In genomic region chr3:186821429-186822367, GRCh38 we compare ENCODE assay signal across 8 cellular contexts. TPM values are rescaled to one million over a fixed set of nuclear protein-coding genes. Genes with fewer than 3 reads are reported as not detected.
DNase-seq lines count a peak whose midpoint lies in the region; ATAC-seq and TF ChIP-seq lines count a peak whose summit lies in the region.

No MANE protein-coding gene starts in this region.

- DNase-seq in Ammon's horn (ENCODE audit: low spot score) (peak; percentile 54), GM23248 (peak; percentile 86), NCI-H526 (lab: John Stamatoyannopoulos, UW) (peak; percentile 32 to 73), mammary epithelial cell (peak; percentile 24), lung microvascular endothelial cell (ENCODE audit: low read depth in 2 of 2) (peak; percentile 71 to 81)
- DNase-seq in stimulated activated effector memory CD8-positive, alpha-beta T cell treated with anti-CD3 and anti-CD28 coated beads, Interleukin-12 subunit alpha, Interleukin-12 subunit beta, amount 100 ng/mL, for 72 hours (ENCODE audit: low spot score in 2 of 2) = no peak
- no peak for DNase-seq in activated naive CD8-positive, alpha-beta T cell treated with anti-CD3 and anti-CD28 coated beads for 36 hours

- H2AFZ ChIP-seq in GM23248 (peak overlapping the region; percentile 76), mammary epithelial cell (ENCODE audit: low read depth, low read length) (peak overlapping the region; percentile 44)

- H4K20me1 ChIP-seq in GM23248 (ENCODE audit: insufficient read depth) (no peaks in the 10 kb centered on the region), mammary epithelial cell (ENCODE audit: insufficient read depth, low read length) (no peaks in the 10 kb centered on the region)

- ATAC-seq in GM19324 (IDR thresholded peaks at IDR 0.05; ENCODE audit: low FRiP score, unreplicated experiment) = no peak
- ATAC-seq in stimulated activated effector memory CD8-positive, alpha-beta T cell treated with anti-CD3 and anti-CD28 coated beads, Interleukin-12 subunit alpha, Interleukin-12 subunit beta, amount 100 ng/mL, for 72 hours = no peak

- H3K4me1 ChIP-seq in GM23248 (ENCODE audit: insufficient read depth) (peaks cover 11% of the 10 kb centered on the region), mammary epithelial cell (ENCODE audit: insufficient read depth, low read length) (peaks cover 7% of the 10 kb centered on the region)

- peak overlapping the region; percentile 45 for H3K27ac ChIP-seq in GM23248
- H3K27ac ChIP-seq in mammary epithelial cell (ENCODE audit: insufficient read depth, low read depth, low read length) = no peak overlapping the region

- no peaks in the 10 kb centered on the region for H3K9me3 Mint-ChIP-seq in stimulated activated effector memory CD8-positive, alpha-beta T cell treated with anti-CD3 and anti-CD28 coated beads, Interleukin-12 subunit alpha, Interleukin-12 subunit beta, amount 100 ng/mL, for 72 hours
- H3K9me3 Mint-ChIP-seq in activated naive CD8-positive, alpha-beta T cell treated with anti-CD3 and anti-CD28 coated beads for 36 hours = no peaks in the 10 kb centered on the region

- CTCF ChIA-PET in mammary epithelial cell (lab: Charles Lee; ENCODE audit: low non-redundant PET) = interaction anchor here (1.5 kb wide), 1 partner anchor 207 kb away, joined by 13 read pairs; no protein-coding TSS in a partner anchor

- peaks cover 30% of the 10 kb centered on the region for H3K4me1 Mint-ChIP-seq in stimulated activated effector memory CD8-positive, alpha-beta T cell treated with anti-CD3 and anti-CD28 coated beads, Interleukin-12 subunit alpha, Interleukin-12 subunit beta, amount 100 ng/mL, for 72 hours
- H3K4me1 Mint-ChIP-seq in activated naive CD8-positive, alpha-beta T cell treated with anti-CD3 and anti-CD28 coated beads for 36 hours = peaks cover 28% of the 10 kb centered on the region

- H3K4me3 Mint-ChIP-seq in stimulated activated effector memory CD8-positive, alpha-beta T cell treated with anti-CD3 and anti-CD28 coated beads, Interleukin-12 subunit alpha, Interleukin-12 subunit beta, amount 100 ng/mL, for 72 hours = no peak overlapping the region
- no peak overlapping the region for H3K4me3 Mint-ChIP-seq in activated naive CD8-positive, alpha-beta T cell treated with anti-CD3 and anti-CD28 coated beads for 36 hours

- H3K4me3 ChIP-seq in GM23248 (peak overlapping the region; percentile 52), mammary epithelial cell (replicated peaks in 1 of 3; ENCODE audit: insufficient read depth in 1 of 3, low read depth in 2 of 3, low read length in 3 of 3) (no peak overlapping the region)

- peak overlapping the region; percentile 84 for H3K4me2 ChIP-seq in GM23248 (ENCODE audit: unreplicated experiment)
- no peak overlapping the region for H3K4me2 ChIP-seq in mammary epithelial cell (ENCODE audit: insufficient read depth, low read depth, low read length)

- no TSS peak for BruUV-seq in mammary epithelial cell (replicated peaks; lab: Mats Ljungman, UMichigan)

- H3K27me3 ChIP-seq in GM23248 (replicated peaks; ENCODE audit: insufficient read depth) (0 out of 2 replicates have a peak, but pooled peaks cover 3% of the 10 kb centered on the region), mammary epithelial cell (ENCODE audit: insufficient read depth, low read length) (no peaks in the 10 kb centered on the region)

- in situ Hi-C loops in GM23248 (cut with MboI) (loop anchor here (25.0 kb wide), 1 partner anchor 834 kb away; no protein-coding TSS in a partner anchor), mammary epithelial cell (cut with MboI; ENCODE audit: low sequenced_read_pairs in 2 of 2) (loop anchor here in 1 of 2 donors (25.0 kb wide), 1 partner anchor 834 kb away; no protein-coding TSS in a partner anchor)

- H3K36me3 ChIP-seq in GM23248 (ENCODE audit: low read depth) = no peaks in the 10 kb centered on the region
- H3K36me3 ChIP-seq in mammary epithelial cell (ENCODE audit: insufficient read depth, low read length) = no peaks in the 10 kb centered on the region

- H3K79me2 ChIP-seq in GM23248 (ENCODE audit: insufficient read depth) = no peaks in the 10 kb centered on the region
- peaks cover 3% of the 10 kb centered on the region for H3K79me2 ChIP-seq in mammary epithelial cell (ENCODE audit: insufficient read depth, low read length)

- intact Hi-C loops in mammary epithelial cell (cut with micrococcal nuclease) = loop anchor here (1.0 to 5.0 kb wide), 6 partner anchors 69 to 839 kb away; partner anchors contain the start of gene TBCCD1

- peaks cover 7% of the 10 kb centered on the region; the same call in 1 of the 2 replicates for H3F3A ChIP-seq in GM23248 (ENCODE audit: insufficient read depth)

- H3K9ac ChIP-seq in GM23248 (peak overlapping the region; percentile 54), mammary epithelial cell (ENCODE audit: insufficient read depth, low read length) (no peak overlapping the region)

- WGBS in GM23248 (ENCODE audit: low coverage in 1 of 2, low lambda C conversion rate in 2 of 2, missing lambda C conversion rate in 2 of 2), 2 experiments = 30 to 32% methylated on average over 10 of the region's 10 CpGs
- 47% methylated on average over 10 of the region's 10 CpGs for WGBS in mammary epithelial cell (ENCODE audit: low coverage, missing lambda C conversion rate)

- H3K36me3 Mint-ChIP-seq in stimulated activated effector memory CD8-positive, alpha-beta T cell treated with anti-CD3 and anti-CD28 coated beads, Interleukin-12 subunit alpha, Interleukin-12 subunit beta, amount 100 ng/mL, for 72 hours = no peaks in the 10 kb centered on the region
- peaks cover 16% of the 10 kb centered on the region for H3K36me3 Mint-ChIP-seq in activated naive CD8-positive, alpha-beta T cell treated with anti-CD3 and anti-CD28 coated beads for 36 hours

- peak; percentile 39 to 70 for TF ChIP-seq CTCF in mammary epithelial cell (conservative IDR thresholded peaks at IDR 0.05 in 1 of 2, IDR thresholded peaks at IDR 0.05 in 1 of 2; ENCODE audit: extremely low read depth in 1 of 2, insufficient read depth in 1 of 2, low read depth in 1 of 2, low read length in 2 of 2)

- peaks cover 10% of the 10 kb centered on the region for H3K27me3 Mint-ChIP-seq in activated naive CD8-positive, alpha-beta T cell treated with anti-CD3 and anti-CD28 coated beads for 36 hours

- H3K27ac Mint-ChIP-seq in stimulated activated effector memory CD8-positive, alpha-beta T cell treated with anti-CD3 and anti-CD28 coated beads, Interleukin-12 subunit alpha, Interleukin-12 subunit beta, amount 100 ng/mL, for 72 hours = no peak overlapping the region
- no peak overlapping the region for H3K27ac Mint-ChIP-seq in activated naive CD8-positive, alpha-beta T cell treated with anti-CD3 and anti-CD28 coated beads for 36 hours

- no peaks in the 10 kb centered on the region for H3K9me2 ChIP-seq in GM23248 (ENCODE audit: insufficient read depth)

- H3K9me3 ChIP-seq in GM23248 (ENCODE audit: low read depth) = no peaks in the 10 kb centered on the region
- H3K9me3 ChIP-seq in mammary epithelial cell (replicated peaks; ENCODE audit: insufficient read depth, low read length) = no peaks in the 10 kb centered on the region

- dilution Hi-C loops in mammary epithelial cell (cut with HindIII; ENCODE audit: low sequenced_read_pairs) = loop anchor here (25.0 kb wide), 1 partner anchor 834 kb away; no protein-coding TSS in a partner anchor

RNA-seq across cellular contexts. Expression of gene RFC4, which starts 15.4 kb away (rescaled TPM):
- 12.0 and 16.2 TPM in 2 replicates for total RNA-seq in GM23248 (2014; rRNA removed; shearing (Covaris generic))
- 22.1 and 22.8 TPM in 2 replicates for polyA plus RNA-seq in GM23248 (2016; fragmentation: Nextera tagmentation; extraction: Ambion mirVana)
- total RNA-seq in mammary epithelial cell = 10 to 100 TPM; 12.3 to 27.5 TPM
- polyA plus RNA-seq in mammary epithelial cell = 23.3 TPM
- polyA minus RNA-seq in mammary epithelial cell = 25.0 TPM
- total RNA-seq in lung microvascular endothelial cell = 7.7 and 14.4 TPM in 2 replicates
- 100 to 1,000 TPM; 121 to 136 TPM for total RNA-seq in activated naive CD8-positive, alpha-beta T cell treated with anti-CD3 and anti-CD28 coated beads for 36 hours

RNA-seq across cellular contexts. Expression of gene ADIPOQ, which starts 20.8 kb away (rescaled TPM):
- not detected in 2 replicates for total RNA-seq in GM23248 (2014; rRNA removed; shearing (Covaris generic))
- polyA plus RNA-seq in GM23248 (2016; fragmentation: Nextera tagmentation; extraction: Ambion mirVana) (not detected in 2 replicates), mammary epithelial cell (not detected)
- total RNA-seq in mammary epithelial cell (not detected), lung microvascular endothelial cell (not detected in 2 replicates)
- polyA minus RNA-seq in mammary epithelial cell = not detected
- total RNA-seq in activated naive CD8-positive, alpha-beta T cell treated with anti-CD3 and anti-CD28 coated beads for 36 hours = not detected

RNA-seq across cellular contexts. Expression of gene EIF4A2, which starts 38.3 kb away (rescaled TPM):
- 426 and 469 TPM in 2 replicates for total RNA-seq in GM23248 (2014; rRNA removed; shearing (Covaris generic))
- 122 TPM in 2 replicates for polyA plus RNA-seq in GM23248 (2016; fragmentation: Nextera tagmentation; extraction: Ambion mirVana)
- total RNA-seq in mammary epithelial cell = 100 to 1,000 TPM; 291 to 441 TPM
- 161 TPM for polyA plus RNA-seq in mammary epithelial cell
- polyA minus RNA-seq in mammary epithelial cell = 86.0 TPM
- 379 and 608 TPM in 2 replicates for total RNA-seq in lung microvascular endothelial cell
- 100 to 1,000 TPM; 446 to 480 TPM for total RNA-seq in activated naive CD8-positive, alpha-beta T cell treated with anti-CD3 and anti-CD28 coated beads for 36 hours

Comparison
In these comparisons a context has a peak if more than half of its experiments do, and no peak if none do; other contexts are left out.
1. DNase-seq: peak in Ammon's horn (single experiment), GM23248 (single experiment), NCI-H526 (2 of 2), mammary epithelial cell (single experiment) and lung microvascular endothelial cell (2 of 2); none in stimulated activated effector memory CD8-positive, alpha-beta T cell treated with anti-CD3 and anti-CD28 coated beads, Interleukin-12 subunit alpha, Interleukin-12 subunit beta, amount 100 ng/mL, for 72 hours (0 of 2) and activated naive CD8-positive, alpha-beta T cell treated with anti-CD3 and anti-CD28 coated beads for 36 hours (single experiment).